In the genomic region with DNA sequence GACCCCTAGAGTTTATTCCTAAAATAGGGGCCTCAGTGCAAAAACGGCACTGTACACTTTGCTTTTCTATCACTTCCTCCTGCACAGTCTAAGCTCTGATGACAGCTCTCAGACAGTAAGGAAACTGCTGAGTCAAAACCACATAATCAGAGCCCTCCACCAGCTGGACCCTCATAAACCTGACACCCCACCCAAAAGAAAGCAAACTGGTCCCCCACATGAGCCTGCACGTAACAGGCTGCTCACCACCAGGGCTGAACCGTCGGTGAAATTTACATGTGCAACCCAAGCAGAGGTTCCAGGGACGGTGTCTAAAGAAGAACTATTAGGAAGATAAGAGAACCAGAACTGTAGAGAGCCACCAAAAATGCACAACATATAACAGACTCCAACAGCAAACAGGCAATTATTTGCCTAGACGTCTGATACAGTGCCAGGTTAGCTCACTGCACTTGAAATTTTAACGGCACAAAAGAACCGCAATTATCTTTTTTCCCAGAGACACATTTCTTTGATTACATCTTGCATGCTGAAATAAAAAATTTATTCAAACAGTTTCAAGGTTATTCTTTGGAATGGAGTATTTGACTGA, we compare ENCODE assay signal across 8 cellular contexts. TPM values are rescaled to one million over a fixed set of nuclear protein-coding genes. Genes with fewer than 3 reads are reported as not detected.
A peak's percentile ranks its signal among the peaks of the same experiment; 100 is the strongest.
DNase-seq lines count a peak whose midpoint lies in the region; ATAC-seq, FAIRE-seq and TF ChIP-seq lines count a peak whose summit lies in the region.

No MANE protein-coding gene starts in this region.

- peak; percentile 76 for ATAC-seq in HG03432 (IDR thresholded peaks at IDR 0.05; ENCODE audit: unreplicated experiment)

- H3K27me3 ChIP-seq in BE2C (no peaks in the 10 kb centered on the region), SU-DHL-6 (ENCODE audit: low read length) (no peaks in the 10 kb centered on the region)

- H3K9me2 ChIP-seq in SU-DHL-6 (replicated peaks; ENCODE audit: insufficient read depth, low read length), result no peaks in the 10 kb centered on the region

- H3K79me2 ChIP-seq in SU-DHL-6 (ENCODE audit: insufficient read depth, low read length), result peaks cover 40% of the 10 kb centered on the region

- H3K27ac ChIP-seq in SU-DHL-6 (ENCODE audit: low read depth, low read length) (0 out of 2 replicates have a peak overlapping the region, but pooled peaks have one; percentile 11), coronary artery (peak overlapping the region in 1 of 2 donors; percentile 55)

- H3K9ac ChIP-seq in SU-DHL-6 (ENCODE audit: low read length), result no peak overlapping the region

- H3K4me3 ChIP-seq in BE2C (ENCODE audit: low read depth, low read length), result peak overlapping the region; percentile 18; the same call in 1 of the 2 replicates
- no peak overlapping the region for H3K4me3 ChIP-seq in SU-DHL-6 (ENCODE audit: insufficient read depth, low read length, poor library complexity, severe bottlenecking)
- no peak overlapping the region for H3K4me3 ChIP-seq in coronary artery

- no peak overlapping the region for H2AFZ ChIP-seq in SU-DHL-6 (ENCODE audit: low read depth, low read length, severe bottlenecking)

- no peaks in the 10 kb centered on the region; the same call in 1 of the 2 replicates for H4K20me1 ChIP-seq in SU-DHL-6 (ENCODE audit: low read depth, low read length)

- no peaks in the 10 kb centered on the region; the same call in 1 of the 2 replicates for H3K36me3 ChIP-seq in BE2C
- no peaks in the 10 kb centered on the region; the same call in 1 of the 2 replicates for H3K36me3 ChIP-seq in SU-DHL-6 (ENCODE audit: low read length)

- DNase-seq in BE2C (peak; percentile 27), GM19239 (ENCODE audit: insufficient read length, low spot score) (no peak), coronary artery (ENCODE audit: low spot score) (no peak), epidermal melanocyte (ENCODE audit: insufficient read length, low spot score) (no peak), GM19238 (ENCODE audit: insufficient read length, low spot score) (no peak)

- TF ChIP-seq CTCF in BE2C (IDR thresholded peaks at IDR 0.05; ENCODE audit: low read depth, low read length), result no peak
- no peak for TF ChIP-seq CTCF in SU-DHL-6 (IDR thresholded peaks at IDR 0.05; ENCODE audit: insufficient read depth, low read length, poor library complexity, severe bottlenecking)
- no peak for TF ChIP-seq CTCF in coronary artery (IDR thresholded peaks at IDR 0.05)

- no peaks in the 10 kb centered on the region for H3K9me3 ChIP-seq in BE2C
- no peaks in the 10 kb centered on the region for H3K9me3 ChIP-seq in SU-DHL-6 (ENCODE audit: insufficient read depth, low read length)

- FAIRE-seq in GM19239 (lab: Jason Lieb, UNC) (peak; percentile 81), islet of Langerhans (lab: Jason Lieb, UNC) (peak; percentile 47)

- H3K4me2 ChIP-seq in SU-DHL-6 (ENCODE audit: low read depth, low read length, poor library complexity, severe bottlenecking), result peak overlapping the region; percentile 36

- peaks cover 8% of the 10 kb centered on the region; the same call in 1 of the 2 replicates for H3K4me1 ChIP-seq in BE2C

- H3F3A ChIP-seq in SU-DHL-6 (ENCODE audit: insufficient read depth), result no peaks in the 10 kb centered on the region

RNA-seq across cellular contexts. Expression of a gene that starts 19.6 kb away (rescaled TPM):
- 5.3 TPM for polyA plus RNA-seq in BE2C (2012; ENCODE audit: insufficient read depth, insufficient read length, low read depth)
